Comparison of ENCODE assay signal across 19 cellular contexts in genomic region chr17:2241823-2242222, GRCh38.
DNase-seq lines count a peak whose midpoint lies in the region; ATAC-seq and TF ChIP-seq lines count a peak whose summit lies in the region.
"Had no signal": no experiment of that assay in that cellular context is flagged by ENCODE, and none has a peak within 500 bp of the region (broad histone marks: within the 10 kb centered on the region; RNA-seq: fewer than 3 reads in every experiment).

No MANE protein-coding gene starts in this region.

- in situ Hi-C loops in GM23248 (cut with MboI), result loop anchor here (10.0 kb wide), 1 partner anchor 177 kb away; no protein-coding TSS in a partner anchor

- peak; percentile 87 for DNase-seq in GM23248
- peak; percentile 91 for DNase-seq in amniotic epithelial cell (ENCODE audit: low read depth)
- peak; percentile 98 for DNase-seq in fibroblast of mammary gland (ENCODE audit: low read depth)
- no peak for DNase-seq in RKO (ENCODE audit: low spot score)
- no peak for DNase-seq in putamen (ENCODE audit: low spot score)
- DNase-seq: activated CD4-positive, alpha-beta T cell treated with anti-CD3 and anti-CD28 coated beads for 1 hour; activated effector memory CD4-positive, alpha-beta T cell treated with anti-CD3 and anti-CD28 coated beads, Interleukin-2, amount 50 U/mL, for 16 hours; GF-D8; GOT3; NCI-H2081; NCI-H524; SHP77; stimulated activated CD4-positive, alpha-beta T cell treated with anti-CD3 and anti-CD28 coated beads, Interleukin-4, amount 100 ng/mL, for 24 hours; T-helper 17 cell; testis had no signal

- no peak for TF ChIP-seq CTCF in fibroblast of mammary gland (conservative IDR thresholded peaks at IDR 0.05; ENCODE audit: control insufficient read depth, insufficient read depth, low read depth, low read length)

- no peaks in the 10 kb centered on the region for H3K9me2 ChIP-seq in GM23248 (ENCODE audit: insufficient read depth)

- H3K27ac ChIP-seq in GM23248, result peak overlapping the region; percentile 92
- H3K27ac ChIP-seq: BLaER1 had no signal

- peaks cover 77% of the 10 kb centered on the region for H3F3A ChIP-seq in GM23248 (ENCODE audit: insufficient read depth)

- H4K20me1 ChIP-seq in GM23248 (ENCODE audit: insufficient read depth), result no peaks in the 10 kb centered on the region

- H3K27me3 ChIP-seq in GM23248 (replicated peaks; ENCODE audit: insufficient read depth) (no peaks in the 10 kb centered on the region), skeletal muscle satellite cell (ENCODE audit: control insufficient read depth, insufficient read depth, low read length) (no peaks in the 10 kb centered on the region)
- H3K27me3 ChIP-seq: BLaER1, testis had no signal

- H3K36me3 ChIP-seq in GM23248 (ENCODE audit: low read depth) (no peaks in the 10 kb centered on the region), skeletal muscle satellite cell (ENCODE audit: insufficient read depth, low read length) (peaks cover 8% of the 10 kb centered on the region)

- no peak overlapping the region for H3K4me2 ChIP-seq in GM23248 (ENCODE audit: unreplicated experiment)
- no peak overlapping the region for H3K4me2 ChIP-seq in skeletal muscle satellite cell (ENCODE audit: low read length)
- H3K4me2 ChIP-seq: BLaER1 had no signal

- no peak overlapping the region for H3K4me3 ChIP-seq in GM23248
- no peak overlapping the region for H3K4me3 ChIP-seq in fibroblast of mammary gland (ENCODE audit: control insufficient read depth, low read depth, low read length)
- H3K4me3 ChIP-seq in skeletal muscle satellite cell (ENCODE audit: low read length), result no peak overlapping the region
- H3K4me3 ChIP-seq: BLaER1, testis had no signal

- H3K4me1 ChIP-seq in GM23248 (ENCODE audit: insufficient read depth), result peaks cover 64% of the 10 kb centered on the region
- peaks cover 70% of the 10 kb centered on the region for H3K4me1 ChIP-seq in skeletal muscle satellite cell (ENCODE audit: control insufficient read depth, insufficient read depth, low read length)

- H3K9me3 ChIP-seq in GM23248 (ENCODE audit: low read depth) (no peaks in the 10 kb centered on the region), skeletal muscle satellite cell (replicated peaks; ENCODE audit: low read length) (no peaks in the 10 kb centered on the region)
- H3K9me3 ChIP-seq: BLaER1, testis had no signal

- H3K9ac ChIP-seq in GM23248, result peak overlapping the region; percentile 79
- H3K9ac ChIP-seq in skeletal muscle satellite cell (ENCODE audit: low read depth, low read length), result peak overlapping the region; percentile 35
- H3K9ac ChIP-seq: BLaER1 had no signal

- H2AFZ ChIP-seq in GM23248, result no peak overlapping the region

- peaks cover 13% of the 10 kb centered on the region for H3K79me2 ChIP-seq in GM23248 (ENCODE audit: insufficient read depth)

- WGBS in GM23248 (ENCODE audit: low coverage in 1 of 2, low lambda C conversion rate in 2 of 2, missing lambda C conversion rate in 2 of 2), 2 experiments, result 22% methylated on average over 5 of the region's 5 CpGs

- ATAC-seq in GM19035 (IDR thresholded peaks at IDR 0.05; ENCODE audit: unreplicated experiment), result no peak
- ATAC-seq: sciatic nerve, T-helper 17 cell had no signal

Comparison
In these comparisons a context has a peak if more than half of its experiments do, and no peak if none do; other contexts are left out.
1. DNase-seq: peak in GM23248 (single experiment), amniotic epithelial cell (single experiment) and fibroblast of mammary gland (single experiment); none in RKO (single experiment) and putamen (single experiment).